In the genomic region with DNA sequence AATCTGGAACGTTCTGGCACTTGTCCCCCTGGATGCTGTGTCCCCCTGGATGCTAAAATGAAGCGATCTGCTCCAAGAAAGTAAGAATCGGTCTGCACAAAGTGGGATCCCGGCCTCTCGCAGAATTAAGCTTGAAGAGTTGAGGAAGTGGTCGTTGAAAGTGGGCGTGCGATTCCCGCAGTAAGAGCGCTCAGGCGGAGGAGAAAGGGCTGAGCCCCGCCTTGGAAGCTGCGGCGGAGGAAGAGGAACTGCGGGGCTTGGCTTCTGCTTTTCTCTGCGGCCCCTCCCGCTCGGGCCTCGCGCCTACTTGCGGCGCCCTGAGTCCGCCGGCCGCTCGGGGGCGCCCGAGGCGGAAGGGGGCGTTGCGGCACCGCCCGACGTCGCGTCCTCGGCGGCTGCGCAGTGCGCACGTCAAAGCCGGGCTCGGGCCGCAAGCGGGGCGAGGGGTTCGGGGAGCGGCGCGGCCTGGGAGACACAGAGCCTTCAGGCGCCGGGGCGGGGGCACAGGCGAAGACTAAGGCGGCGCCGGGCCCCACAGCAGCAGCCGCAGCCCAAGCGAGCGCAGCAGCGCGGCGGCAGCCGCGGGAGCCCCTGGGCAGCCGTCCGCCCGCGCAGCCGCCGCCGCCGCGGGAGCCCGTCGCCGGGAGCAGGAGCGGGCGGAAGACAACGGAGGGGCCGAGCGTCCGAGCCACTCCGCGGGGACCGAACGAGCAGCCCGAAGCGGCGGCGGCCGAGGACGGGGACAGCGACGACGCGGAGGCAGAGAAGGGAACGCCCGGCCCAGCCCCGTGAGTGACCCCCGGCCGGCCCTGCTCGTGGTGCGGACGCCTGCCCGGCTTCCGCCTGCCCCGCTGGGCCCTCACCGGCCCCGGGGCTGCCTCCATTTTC, we compare ENCODE assay signal across 1 cellular context.
TF ChIP-seq lines count a peak whose summit lies in the region.

A gene (plus strand): TSS at position 400 of the 888 bp plus-strand sequence. CDS start 47,160 bp downstream, outside the sequence.

TF ChIP-seq in HEK293, 187 proteins besides CTCF, POLR2A, EP300 and RAD21 (continued from another document and continues in another):
- 0 out of 2 replicates have a peak, but pooled peaks have one; percentile 34 for TF ChIP-seq EGR2 (tag by site-specific recombination; IDR thresholded peaks at IDR 0.05; ENCODE audit: low read depth)
- TF ChIP-seq ZIC2 (tag by site-specific recombination; IDR thresholded peaks at IDR 0.05) = no peak
- no peak for TF ChIP-seq ZNF792 (tag by site-specific recombination; IDR thresholded peaks at IDR 0.05)
- no peak for TF ChIP-seq ZNF514 (tag by site-specific recombination; IDR thresholded peaks at IDR 0.05)
- no peak for TF ChIP-seq ZNF596 (tag by site-specific recombination; IDR thresholded peaks at IDR 0.05)
- TF ChIP-seq, protein P1, sequence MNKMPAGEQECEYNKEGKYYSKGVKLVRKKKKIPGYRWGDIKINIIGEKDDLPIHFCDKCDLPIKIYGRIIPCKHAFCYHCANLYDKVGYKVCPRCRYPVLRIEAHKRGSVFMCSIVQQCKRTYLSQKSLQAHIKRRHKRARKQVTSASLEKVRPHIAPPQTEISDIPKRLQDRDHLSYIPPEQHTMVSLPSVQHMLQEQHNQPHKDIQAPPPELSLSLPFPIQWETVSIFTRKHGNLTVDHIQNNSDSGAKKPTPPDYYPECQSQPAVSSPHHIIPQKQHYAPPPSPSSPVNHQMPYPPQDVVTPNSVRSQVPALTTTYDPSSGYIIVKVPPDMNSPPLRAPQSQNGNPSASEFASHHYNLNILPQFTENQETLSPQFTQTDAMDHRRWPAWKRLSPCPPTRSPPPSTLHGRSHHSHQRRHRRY (tag by site-specific recombination; IDR thresholded peaks at IDR 0.05) = no peak
- TF ChIP-seq, protein P2, sequence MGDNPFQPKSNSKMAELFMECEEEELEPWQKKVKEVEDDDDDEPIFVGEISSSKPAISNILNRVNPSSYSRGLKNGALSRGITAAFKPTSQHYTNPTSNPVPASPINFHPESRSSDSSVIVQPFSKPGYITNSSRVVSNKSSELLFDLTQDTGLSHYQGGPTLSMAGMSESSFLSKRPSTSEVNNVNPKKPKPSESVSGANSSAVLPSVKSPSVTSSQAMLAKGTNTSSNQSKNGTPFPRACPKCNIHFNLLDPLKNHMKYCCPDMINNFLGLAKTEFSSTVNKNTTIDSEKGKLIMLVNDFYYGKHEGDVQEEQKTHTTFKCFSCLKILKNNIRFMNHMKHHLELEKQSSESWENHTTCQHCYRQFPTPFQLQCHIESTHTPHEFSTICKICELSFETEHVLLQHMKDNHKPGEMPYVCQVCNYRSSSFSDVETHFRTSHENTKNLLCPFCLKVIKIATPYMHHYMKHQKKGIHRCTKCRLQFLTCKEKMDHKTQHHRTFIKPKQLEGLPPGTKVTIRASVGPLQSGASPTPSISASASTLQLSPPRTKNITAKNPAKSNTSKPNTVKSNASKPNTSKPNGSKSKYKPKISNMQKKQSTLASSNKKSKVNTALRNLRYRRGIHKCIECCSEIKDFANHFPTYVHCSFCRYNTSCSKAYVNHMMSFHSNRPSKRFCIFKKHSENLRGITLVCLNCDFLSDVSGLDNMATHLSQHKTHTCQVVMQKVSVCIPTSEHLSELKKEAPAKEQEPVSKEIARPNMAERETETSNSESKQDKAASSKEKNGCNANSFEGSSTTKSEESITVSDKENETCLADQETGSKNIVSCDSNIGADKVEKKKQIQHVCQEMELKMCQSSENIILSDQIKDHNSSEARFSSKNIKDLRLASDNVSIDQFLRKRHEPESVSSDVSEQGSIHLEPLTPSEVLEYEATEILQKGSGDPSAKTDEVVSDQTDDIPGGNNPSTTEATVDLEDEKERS (tag by site-specific recombination; IDR thresholded peaks at IDR 0.05) = no peak
- TF ChIP-seq ZSCAN30 (tag by site-specific recombination; IDR thresholded peaks at IDR 0.05) = 0 out of 2 replicates have a peak, but pooled peaks have one; percentile 21
- 0 out of 2 replicates have a peak, but pooled peaks have one; percentile 34 for TF ChIP-seq ZNF2 (tag by site-specific recombination; IDR thresholded peaks at IDR 0.05)
- no peak for TF ChIP-seq SCRT1 (tag by site-specific recombination; IDR thresholded peaks at IDR 0.05; ENCODE audit: borderline replicate concordance)
- TF ChIP-seq SP2 (tag by site-specific recombination; IDR thresholded peaks at IDR 0.05) = peak; percentile 58
- no peak for TF ChIP-seq ZNF830 (tag by site-specific recombination; IDR thresholded peaks at IDR 0.05; ENCODE audit: low read depth)
- TF ChIP-seq OSR2 (tag by site-specific recombination; IDR thresholded peaks at IDR 0.05) = no peak
- no peak for TF ChIP-seq ZNF221 (tag by site-specific recombination; IDR thresholded peaks at IDR 0.05; ENCODE audit: borderline replicate concordance)
- no peak for TF ChIP-seq TCF7L2 (IDR thresholded peaks at IDR 0.05; ENCODE audit: borderline replicate concordance, low read depth, low read length)
- TF ChIP-seq ZNF155 (tag by site-specific recombination; IDR thresholded peaks at IDR 0.05) = no peak
- no peak for TF ChIP-seq ZFP37 (tag by site-specific recombination; IDR thresholded peaks at IDR 0.05)
- no peak for TF ChIP-seq ZNF768 (tag by site-specific recombination; IDR thresholded peaks at IDR 0.05)
- TF ChIP-seq SP3 (tag by site-specific recombination; IDR thresholded peaks at IDR 0.05) = peak; percentile 42
- TF ChIP-seq, protein P3, sequence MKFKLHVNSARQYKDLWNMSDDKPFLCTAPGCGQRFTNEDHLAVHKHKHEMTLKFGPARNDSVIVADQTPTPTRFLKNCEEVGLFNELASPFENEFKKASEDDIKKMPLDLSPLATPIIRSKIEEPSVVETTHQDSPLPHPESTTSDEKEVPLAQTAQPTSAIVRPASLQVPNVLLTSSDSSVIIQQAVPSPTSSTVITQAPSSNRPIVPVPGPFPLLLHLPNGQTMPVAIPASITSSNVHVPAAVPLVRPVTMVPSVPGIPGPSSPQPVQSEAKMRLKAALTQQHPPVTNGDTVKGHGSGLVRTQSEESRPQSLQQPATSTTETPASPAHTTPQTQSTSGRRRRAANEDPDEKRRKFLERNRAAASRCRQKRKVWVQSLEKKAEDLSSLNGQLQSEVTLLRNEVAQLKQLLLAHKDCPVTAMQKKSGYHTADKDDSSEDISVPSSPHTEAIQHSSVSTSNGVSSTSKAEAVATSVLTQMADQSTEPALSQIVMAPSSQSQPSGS (tag by site-specific recombination; IDR thresholded peaks at IDR 0.05; ENCODE audit: low read depth) = no peak
- TF ChIP-seq, protein P4, sequence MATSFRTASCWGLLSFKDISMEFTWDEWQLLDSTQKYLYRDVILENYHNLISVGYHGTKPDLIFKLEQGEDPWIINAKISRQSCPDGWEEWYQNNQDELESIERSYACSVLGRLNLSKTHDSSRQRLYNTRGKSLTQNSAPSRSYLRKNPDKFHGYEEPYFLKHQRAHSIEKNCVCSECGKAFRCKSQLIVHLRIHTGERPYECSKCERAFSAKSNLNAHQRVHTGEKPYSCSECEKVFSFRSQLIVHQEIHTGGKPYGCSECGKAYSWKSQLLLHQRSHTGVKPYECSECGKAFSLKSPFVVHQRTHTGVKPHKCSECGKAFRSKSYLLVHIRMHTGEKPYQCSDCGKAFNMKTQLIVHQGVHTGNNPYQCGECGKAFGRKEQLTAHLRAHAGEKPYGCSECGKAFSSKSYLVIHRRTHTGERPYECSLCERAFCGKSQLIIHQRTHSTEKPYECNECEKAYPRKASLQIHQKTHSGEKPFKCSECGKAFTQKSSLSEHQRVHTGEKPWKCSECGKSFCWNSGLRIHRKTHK (tag by site-specific recombination; IDR thresholded peaks at IDR 0.05) = no peak
- peak; percentile 38; the same call in 1 of the 2 replicates for TF ChIP-seq KLF1 (tag by site-specific recombination; IDR thresholded peaks at IDR 0.05)
- TF ChIP-seq GFI1B (tag by site-specific recombination; IDR thresholded peaks at IDR 0.05) = no peak
- no peak for TF ChIP-seq KLF7 (tag by site-specific recombination; IDR thresholded peaks at IDR 0.05; ENCODE audit: borderline replicate concordance)
- TF ChIP-seq MEIS1 (CRISPR knock-in tag; IDR thresholded peaks at IDR 0.05; ENCODE audit: borderline replicate concordance) = no peak
- no peak for TF ChIP-seq ZNF837 (tag by site-specific recombination; IDR thresholded peaks at IDR 0.05)
- peak; percentile 36; the same call in 1 of the 2 replicates for TF ChIP-seq KLF10 (tag by site-specific recombination; IDR thresholded peaks at IDR 0.05)
- TF ChIP-seq ZNF214 (tag by site-specific recombination; IDR thresholded peaks at IDR 0.05; ENCODE audit: borderline replicate concordance) = no peak
- peak; percentile 76 for TF ChIP-seq ZBTB8A (tag by site-specific recombination; IDR thresholded peaks at IDR 0.05)
- no peak for TF ChIP-seq ZNF677 (tag by site-specific recombination; IDR thresholded peaks at IDR 0.05)
- 0 out of 2 replicates have a peak, but pooled peaks have one; percentile 25 for TF ChIP-seq ZNF629 (tag by site-specific recombination; IDR thresholded peaks at IDR 0.05)
- no peak for TF ChIP-seq ZNF292 (tag by site-specific recombination; IDR thresholded peaks at IDR 0.05; ENCODE audit: borderline replicate concordance, low read depth)
- TF ChIP-seq, protein P5, sequence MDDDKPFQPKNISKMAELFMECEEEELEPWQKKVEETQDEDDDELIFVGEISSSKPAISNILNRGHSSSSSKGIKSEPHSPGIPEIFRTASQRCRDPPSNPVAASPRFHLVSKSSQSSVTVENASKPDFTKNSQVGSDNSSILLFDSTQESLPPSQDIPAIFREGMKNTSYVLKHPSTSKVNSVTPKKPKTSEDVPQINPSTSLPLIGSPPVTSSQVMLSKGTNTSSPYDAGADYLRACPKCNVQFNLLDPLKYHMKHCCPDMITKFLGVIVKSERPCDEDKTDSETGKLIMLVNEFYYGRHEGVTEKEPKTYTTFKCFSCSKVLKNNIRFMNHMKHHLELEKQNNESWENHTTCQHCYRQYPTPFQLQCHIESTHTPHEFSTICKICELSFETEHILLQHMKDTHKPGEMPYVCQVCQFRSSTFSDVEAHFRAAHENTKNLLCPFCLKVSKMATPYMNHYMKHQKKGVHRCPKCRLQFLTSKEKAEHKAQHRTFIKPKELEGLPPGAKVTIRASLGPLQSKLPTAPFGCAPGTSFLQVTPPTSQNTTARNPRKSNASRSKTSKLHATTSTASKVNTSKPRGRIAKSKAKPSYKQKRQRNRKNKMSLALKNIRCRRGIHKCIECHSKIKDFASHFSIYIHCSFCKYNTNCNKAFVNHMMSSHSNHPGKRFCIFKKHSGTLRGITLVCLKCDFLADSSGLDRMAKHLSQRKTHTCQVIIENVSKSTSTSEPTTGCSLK (tag by site-specific recombination; IDR thresholded peaks at IDR 0.05) = no peak
- TF ChIP-seq ZNF324 (tag by site-specific recombination; IDR thresholded peaks at IDR 0.05) = no peak
- peak; percentile 68; the same call in 1 of the 2 replicates for TF ChIP-seq KLF8 (tag by site-specific recombination; IDR thresholded peaks at IDR 0.05)
- TF ChIP-seq GLIS2 (tag by site-specific recombination; IDR thresholded peaks at IDR 0.05) = no peak
- peak; percentile 64; the same call in 1 of the 2 replicates for TF ChIP-seq ZNF561 (tag by site-specific recombination; IDR thresholded peaks at IDR 0.05; ENCODE audit: borderline replicate concordance)
- TF ChIP-seq, protein P6, sequence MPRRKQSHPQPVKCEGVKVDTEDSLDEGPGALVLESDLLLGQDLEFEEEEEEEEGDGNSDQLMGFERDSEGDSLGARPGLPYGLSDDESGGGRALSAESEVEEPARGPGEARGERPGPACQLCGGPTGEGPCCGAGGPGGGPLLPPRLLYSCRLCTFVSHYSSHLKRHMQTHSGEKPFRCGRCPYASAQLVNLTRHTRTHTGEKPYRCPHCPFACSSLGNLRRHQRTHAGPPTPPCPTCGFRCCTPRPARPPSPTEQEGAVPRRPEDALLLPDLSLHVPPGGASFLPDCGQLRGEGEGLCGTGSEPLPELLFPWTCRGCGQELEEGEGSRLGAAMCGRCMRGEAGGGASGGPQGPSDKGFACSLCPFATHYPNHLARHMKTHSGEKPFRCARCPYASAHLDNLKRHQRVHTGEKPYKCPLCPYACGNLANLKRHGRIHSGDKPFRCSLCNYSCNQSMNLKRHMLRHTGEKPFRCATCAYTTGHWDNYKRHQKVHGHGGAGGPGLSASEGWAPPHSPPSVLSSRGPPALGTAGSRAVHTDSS (tag by site-specific recombination; IDR thresholded peaks at IDR 0.05) = no peak
- no peak for TF ChIP-seq HOXC10 (CRISPR knock-in tag; IDR thresholded peaks at IDR 0.05)
- TF ChIP-seq ZNF558 (tag by site-specific recombination; IDR thresholded peaks at IDR 0.05) = no peak
- TF ChIP-seq ZNF416 (tag by site-specific recombination; IDR thresholded peaks at IDR 0.05) = no peak
- TF ChIP-seq ZBTB7A (tag by site-specific recombination; IDR thresholded peaks at IDR 0.05; ENCODE audit: low read depth) = no peak
- TF ChIP-seq GLI2 (tag by site-specific recombination; IDR thresholded peaks at IDR 0.05; ENCODE audit: borderline replicate concordance, low read depth) = no peak
- TF ChIP-seq ZNF791 (tag by site-specific recombination; IDR thresholded peaks at IDR 0.05) = no peak
- TF ChIP-seq, protein P7, sequence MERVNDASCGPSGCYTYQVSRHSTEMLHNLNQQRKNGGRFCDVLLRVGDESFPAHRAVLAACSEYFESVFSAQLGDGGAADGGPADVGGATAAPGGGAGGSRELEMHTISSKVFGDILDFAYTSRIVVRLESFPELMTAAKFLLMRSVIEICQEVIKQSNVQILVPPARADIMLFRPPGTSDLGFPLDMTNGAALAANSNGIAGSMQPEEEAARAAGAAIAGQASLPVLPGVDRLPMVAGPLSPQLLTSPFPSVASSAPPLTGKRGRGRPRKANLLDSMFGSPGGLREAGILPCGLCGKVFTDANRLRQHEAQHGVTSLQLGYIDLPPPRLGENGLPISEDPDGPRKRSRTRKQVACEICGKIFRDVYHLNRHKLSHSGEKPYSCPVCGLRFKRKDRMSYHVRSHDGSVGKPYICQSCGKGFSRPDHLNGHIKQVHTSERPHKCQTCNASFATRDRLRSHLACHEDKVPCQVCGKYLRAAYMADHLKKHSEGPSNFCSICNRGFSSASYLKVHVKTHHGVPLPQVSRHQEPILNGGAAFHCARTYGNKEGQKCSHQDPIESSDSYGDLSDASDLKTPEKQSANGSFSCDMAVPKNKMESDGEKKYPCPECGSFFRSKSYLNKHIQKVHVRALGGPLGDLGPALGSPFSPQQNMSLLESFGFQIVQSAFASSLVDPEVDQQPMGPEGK (tag by site-specific recombination; IDR thresholded peaks at IDR 0.05) = peak; percentile 77
- TF ChIP-seq ZNF341 (tag by site-specific recombination; IDR thresholded peaks at IDR 0.05; ENCODE audit: low read depth) = peak; percentile 72
- peak; percentile 25; the same call in 1 of the 2 replicates for TF ChIP-seq TRIM28 (IDR thresholded peaks at IDR 0.05; ENCODE audit: borderline replicate concordance, low read length)
- no peak for TF ChIP-seq ZNF777 (tag by site-specific recombination; IDR thresholded peaks at IDR 0.05; ENCODE audit: borderline replicate concordance)
- TF ChIP-seq ZNF510 (tag by site-specific recombination; IDR thresholded peaks at IDR 0.05; ENCODE audit: insufficient replicate concordance) = no peak
- no peak for TF ChIP-seq KLF16 (tag by site-specific recombination; IDR thresholded peaks at IDR 0.05)
- TF ChIP-seq, protein P8, sequence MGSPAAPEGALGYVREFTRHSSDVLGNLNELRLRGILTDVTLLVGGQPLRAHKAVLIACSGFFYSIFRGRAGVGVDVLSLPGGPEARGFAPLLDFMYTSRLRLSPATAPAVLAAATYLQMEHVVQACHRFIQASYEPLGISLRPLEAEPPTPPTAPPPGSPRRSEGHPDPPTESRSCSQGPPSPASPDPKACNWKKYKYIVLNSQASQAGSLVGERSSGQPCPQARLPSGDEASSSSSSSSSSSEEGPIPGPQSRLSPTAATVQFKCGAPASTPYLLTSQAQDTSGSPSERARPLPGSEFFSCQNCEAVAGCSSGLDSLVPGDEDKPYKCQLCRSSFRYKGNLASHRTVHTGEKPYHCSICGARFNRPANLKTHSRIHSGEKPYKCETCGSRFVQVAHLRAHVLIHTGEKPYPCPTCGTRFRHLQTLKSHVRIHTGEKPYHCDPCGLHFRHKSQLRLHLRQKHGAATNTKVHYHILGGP (tag by site-specific recombination; IDR thresholded peaks at IDR 0.05) = no peak
- TF ChIP-seq REPIN1 (tag by site-specific recombination; IDR thresholded peaks at IDR 0.05; ENCODE audit: low read depth) = no peak
